Comparison of ENCODE assay signal across 1 cellular context in genomic region chr10:33334839-33335549, GRCh38.
TF ChIP-seq lines count a peak whose summit lies in the region.

No MANE protein-coding gene starts in this region.

TF ChIP-seq in HepG2, 621 proteins besides CTCF, POLR2A, EP300 and RAD21 (continued from another document and continues in another):
- no peak for TF ChIP-seq ARID3A (IDR thresholded peaks at IDR 0.05; ENCODE audit: low read depth, low read length)
- peak; percentile 63 to 84; a peak in 3 of 4 replicates for TF ChIP-seq HMGXB4 (CRISPR knock-in tag; IDR thresholded peaks at IDR 0.05; ENCODE audit: borderline replicate concordance in 1 of 2, low read depth in 1 of 2)
- no peak for TF ChIP-seq GATA4 (IDR thresholded peaks at IDR 0.05; ENCODE audit: borderline replicate concordance, low read depth)
- no peak for TF ChIP-seq SYNCRIP (IDR thresholded peaks at IDR 0.05; ENCODE audit: insufficient read depth, low read depth, low read length)
- TF ChIP-seq SAP130 (CRISPR knock-in tag; IDR thresholded peaks at IDR 0.05; ENCODE audit: low read depth) = peak; percentile 34; the same call in 1 of the 2 replicates
- TF ChIP-seq ZHX2 (IDR thresholded peaks at IDR 0.05; ENCODE audit: low read depth) = no peak
- no peak for TF ChIP-seq ZHX2 (CRISPR knock-in tag; IDR thresholded peaks at IDR 0.05; ENCODE audit: borderline replicate concordance)
- TF ChIP-seq, protein P1, sequence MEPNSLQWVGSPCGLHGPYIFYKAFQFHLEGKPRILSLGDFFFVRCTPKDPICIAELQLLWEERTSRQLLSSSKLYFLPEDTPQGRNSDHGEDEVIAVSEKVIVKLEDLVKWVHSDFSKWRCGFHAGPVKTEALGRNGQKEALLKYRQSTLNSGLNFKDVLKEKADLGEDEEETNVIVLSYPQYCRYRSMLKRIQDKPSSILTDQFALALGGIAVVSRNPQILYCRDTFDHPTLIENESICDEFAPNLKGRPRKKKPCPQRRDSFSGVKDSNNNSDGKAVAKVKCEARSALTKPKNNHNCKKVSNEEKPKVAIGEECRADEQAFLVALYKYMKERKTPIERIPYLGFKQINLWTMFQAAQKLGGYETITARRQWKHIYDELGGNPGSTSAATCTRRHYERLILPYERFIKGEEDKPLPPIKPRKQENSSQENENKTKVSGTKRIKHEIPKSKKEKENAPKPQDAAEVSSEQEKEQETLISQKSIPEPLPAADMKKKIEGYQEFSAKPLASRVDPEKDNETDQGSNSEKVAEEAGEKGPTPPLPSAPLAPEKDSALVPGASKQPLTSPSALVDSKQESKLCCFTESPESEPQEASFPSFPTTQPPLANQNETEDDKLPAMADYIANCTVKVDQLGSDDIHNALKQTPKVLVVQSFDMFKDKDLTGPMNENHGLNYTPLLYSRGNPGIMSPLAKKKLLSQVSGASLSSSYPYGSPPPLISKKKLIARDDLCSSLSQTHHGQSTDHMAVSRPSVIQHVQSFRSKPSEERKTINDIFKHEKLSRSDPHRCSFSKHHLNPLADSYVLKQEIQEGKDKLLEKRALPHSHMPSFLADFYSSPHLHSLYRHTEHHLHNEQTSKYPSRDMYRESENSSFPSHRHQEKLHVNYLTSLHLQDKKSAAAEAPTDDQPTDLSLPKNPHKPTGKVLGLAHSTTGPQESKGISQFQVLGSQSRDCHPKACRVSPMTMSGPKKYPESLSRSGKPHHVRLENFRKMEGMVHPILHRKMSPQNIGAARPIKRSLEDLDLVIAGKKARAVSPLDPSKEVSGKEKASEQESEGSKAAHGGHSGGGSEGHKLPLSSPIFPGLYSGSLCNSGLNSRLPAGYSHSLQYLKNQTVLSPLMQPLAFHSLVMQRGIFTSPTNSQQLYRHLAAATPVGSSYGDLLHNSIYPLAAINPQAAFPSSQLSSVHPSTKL (CRISPR knock-in tag; IDR thresholded peaks at IDR 0.05) = peak; percentile 57
- TF ChIP-seq PAXIP1 (CRISPR knock-in tag; conservative IDR thresholded peaks at IDR 0.05) = no peak
- no peak for TF ChIP-seq TIGD3 (CRISPR knock-in tag; IDR thresholded peaks at IDR 0.05; ENCODE audit: borderline replicate concordance)
- TF ChIP-seq ZNF883 (CRISPR knock-in tag; IDR thresholded peaks at IDR 0.05; ENCODE audit: not compliant biosample characterization) = no peak
- no peak for TF ChIP-seq CENPT (CRISPR knock-in tag; IDR thresholded peaks at IDR 0.05; ENCODE audit: low read depth)
- TF ChIP-seq CC2D1A (CRISPR knock-in tag; IDR thresholded peaks at IDR 0.05) = no peak
- TF ChIP-seq, protein P2, sequence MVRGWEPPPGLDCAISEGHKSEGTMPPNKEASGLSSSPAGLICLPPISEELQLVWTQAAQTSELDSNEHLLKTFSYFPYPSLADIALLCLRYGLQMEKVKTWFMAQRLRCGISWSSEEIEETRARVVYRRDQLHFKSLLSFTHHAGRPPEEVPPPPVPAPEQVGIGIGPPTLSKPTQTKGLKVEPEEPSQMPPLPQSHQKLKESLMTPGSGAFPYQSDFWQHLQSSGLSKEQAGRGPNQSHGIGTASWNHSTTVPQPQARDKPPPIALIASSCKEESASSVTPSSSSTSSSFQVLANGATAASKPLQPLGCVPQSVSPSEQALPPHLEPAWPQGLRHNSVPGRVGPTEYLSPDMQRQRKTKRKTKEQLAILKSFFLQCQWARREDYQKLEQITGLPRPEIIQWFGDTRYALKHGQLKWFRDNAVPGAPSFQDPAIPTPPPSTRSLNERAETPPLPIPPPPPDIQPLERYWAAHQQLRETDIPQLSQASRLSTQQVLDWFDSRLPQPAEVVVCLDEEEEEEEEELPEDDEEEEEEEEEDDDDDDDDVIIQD (CRISPR knock-in tag; IDR thresholded peaks at IDR 0.05; ENCODE audit: low read depth) = no peak
- TF ChIP-seq, protein P3, sequence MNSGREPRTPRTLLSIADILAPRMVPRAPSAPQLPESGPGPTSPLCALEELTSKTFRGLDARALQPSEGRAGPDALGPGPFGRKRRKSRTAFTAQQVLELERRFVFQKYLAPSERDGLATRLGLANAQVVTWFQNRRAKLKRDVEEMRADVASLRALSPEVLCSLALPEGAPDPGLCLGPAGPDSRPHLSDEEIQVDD (CRISPR knock-in tag; IDR thresholded peaks at IDR 0.05; ENCODE audit: borderline replicate concordance) = no peak
- no peak; the same call in 1 of the 2 replicates for TF ChIP-seq HMG20B (CRISPR knock-in tag; conservative IDR thresholded peaks at IDR 0.05)
- TF ChIP-seq HCFC1 (IDR thresholded peaks at IDR 0.05; ENCODE audit: low read depth, low read length) = no peak
- TF ChIP-seq JUND (CRISPR knock-in tag; IDR thresholded peaks at IDR 0.05) = no peak
- TF ChIP-seq ZNF260 (CRISPR knock-in tag; IDR thresholded peaks at IDR 0.05; ENCODE audit: borderline replicate concordance, low read depth) = no peak
- no peak for TF ChIP-seq CEBPB (IDR thresholded peaks at IDR 0.05; ENCODE audit: borderline replicate concordance, low read depth, low read length)
- no peak for TF ChIP-seq YEATS2 (CRISPR knock-in tag; IDR thresholded peaks at IDR 0.05; ENCODE audit: borderline replicate concordance)
- TF ChIP-seq, protein P4, sequence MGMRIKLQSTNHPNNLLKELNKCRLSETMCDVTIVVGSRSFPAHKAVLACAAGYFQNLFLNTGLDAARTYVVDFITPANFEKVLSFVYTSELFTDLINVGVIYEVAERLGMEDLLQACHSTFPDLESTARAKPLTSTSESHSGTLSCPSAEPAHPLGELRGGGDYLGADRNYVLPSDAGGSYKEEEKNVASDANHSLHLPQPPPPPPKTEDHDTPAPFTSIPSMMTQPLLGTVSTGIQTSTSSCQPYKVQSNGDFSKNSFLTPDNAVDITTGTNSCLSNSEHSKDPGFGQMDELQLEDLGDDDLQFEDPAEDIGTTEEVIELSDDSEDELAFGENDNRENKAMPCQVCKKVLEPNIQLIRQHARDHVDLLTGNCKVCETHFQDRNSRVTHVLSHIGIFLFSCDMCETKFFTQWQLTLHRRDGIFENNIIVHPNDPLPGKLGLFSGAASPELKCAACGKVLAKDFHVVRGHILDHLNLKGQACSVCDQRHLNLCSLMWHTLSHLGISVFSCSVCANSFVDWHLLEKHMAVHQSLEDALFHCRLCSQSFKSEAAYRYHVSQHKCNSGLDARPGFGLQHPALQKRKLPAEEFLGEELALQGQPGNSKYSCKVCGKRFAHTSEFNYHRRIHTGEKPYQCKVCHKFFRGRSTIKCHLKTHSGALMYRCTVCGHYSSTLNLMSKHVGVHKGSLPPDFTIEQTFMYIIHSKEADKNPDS (CRISPR knock-in tag; IDR thresholded peaks at IDR 0.05) = no peak
- no peak for TF ChIP-seq PRDM4 (CRISPR knock-in tag; IDR thresholded peaks at IDR 0.05; ENCODE audit: borderline replicate concordance)
- no peak; the same call in none of the 2 replicates for TF ChIP-seq RNF2 (conservative IDR thresholded peaks at IDR 0.05; ENCODE audit: low read depth)
- no peak for TF ChIP-seq TEAD2 (CRISPR knock-in tag; IDR thresholded peaks at IDR 0.05)
- TF ChIP-seq HDAC6 (IDR thresholded peaks at IDR 0.05; ENCODE audit: low read depth, low read length) = no peak
